ENCODE assay signal across 1 cellular context in genomic region chr1:236779312-236779711, GRCh38.
TF ChIP-seq lines count a peak whose summit lies in the region.

No MANE protein-coding gene starts in this region.

TF ChIP-seq in WTC11, 78 proteins besides CTCF, POLR2A, EP300 and RAD21 (continued from another document):
- peak; percentile 75 for TF ChIP-seq ZNF317 (CRISPR knock-in tag; IDR thresholded peaks at IDR 0.05; ENCODE audit: borderline replicate concordance, low read depth)
